ENCODE assay signal across 8 cellular contexts in the genomic region with DNA sequence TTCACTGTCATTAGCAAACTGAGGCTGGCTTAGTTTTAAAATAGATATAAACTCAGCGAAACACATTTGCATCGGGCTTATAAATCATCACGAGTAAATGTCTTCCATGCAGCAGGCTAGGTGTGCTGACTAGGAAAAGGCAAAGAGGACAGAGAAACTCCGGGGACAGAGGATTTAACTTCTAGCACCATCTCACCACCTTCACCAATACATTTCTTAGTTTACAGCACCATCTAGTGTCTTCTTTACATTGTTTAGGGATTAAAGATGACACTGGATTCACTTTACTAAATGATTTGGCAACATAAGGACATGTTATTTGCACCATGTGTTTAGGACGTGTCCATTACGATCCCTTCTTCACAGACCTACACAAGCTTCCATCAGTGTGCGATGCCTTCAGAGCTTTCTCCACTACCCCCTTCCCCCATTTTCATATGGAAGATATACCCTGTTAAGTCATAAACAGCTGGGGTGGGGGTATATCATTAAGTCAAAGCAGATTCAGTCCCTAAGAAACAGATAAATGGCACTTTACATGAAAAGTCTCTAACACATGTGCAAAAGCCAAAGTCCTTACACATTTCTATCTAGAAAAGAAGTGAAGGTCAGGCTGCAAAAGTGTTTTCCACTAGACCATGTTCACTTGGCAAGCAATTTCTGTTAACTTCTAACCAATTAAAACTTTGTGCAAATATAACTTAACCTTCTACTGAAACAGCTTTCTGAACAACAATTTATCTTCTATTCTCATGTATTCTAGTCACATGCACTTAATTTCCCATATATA.
DNase-seq lines count a peak whose midpoint lies in the region; ATAC-seq and TF ChIP-seq lines count a peak whose summit lies in the region.

No MANE protein-coding gene starts in this region.

- WGBS in IMR-90 (ENCODE audit: extremely low coverage in 2 of 2, insufficient read length in 1 of 2), 2 experiments: no CpG with 5 or more reads among the region's 7 CpGs

- no peaks in the 10 kb centered on the region for H3K9me3 Mint-ChIP-seq in CD4-positive, alpha-beta T cell

- no peaks in the 10 kb centered on the region for H3K4me1 Mint-ChIP-seq in CD4-positive, alpha-beta T cell (ENCODE audit: low read depth)

- no peak overlapping the region for H3K4me2 ChIP-seq in IMR-90 (ENCODE audit: low read depth, low read length)

- H3K9ac ChIP-seq in IMR-90 (ENCODE audit: low read depth, low read length): no peak overlapping the region

- no peaks in the 10 kb centered on the region for H3K27me3 ChIP-seq in CD4-positive, alpha-beta T cell (ENCODE audit: control insufficient read depth, insufficient read depth, low read length)
- no peaks in the 10 kb centered on the region for H3K27me3 ChIP-seq in IMR-90 (ENCODE audit: control insufficient read depth, insufficient read depth, low read length)

- peak; percentile 59 for TF ChIP-seq RAD21 in IMR-90 (IDR thresholded peaks at IDR 0.05; ENCODE audit: low read length)

- peaks cover under 1% of the 10 kb centered on the region for H3K36me3 ChIP-seq in IMR-90 (ENCODE audit: control insufficient read depth, insufficient read depth, low read length)

- no peak overlapping the region for H3K27ac Mint-ChIP-seq in CD4-positive, alpha-beta T cell

- no peak overlapping the region for H2BK20ac ChIP-seq in IMR-90 (ENCODE audit: low read depth, low read length)

- H3K9me1 ChIP-seq in IMR-90 (ENCODE audit: insufficient read depth, low read length): peaks cover 4% of the 10 kb centered on the region; the same call in 1 of the 2 replicates

- H2BK5ac ChIP-seq in IMR-90 (ENCODE audit: low read depth, low read length, poor library complexity, severe bottlenecking): no peak overlapping the region

- no peak overlapping the region for H2AK5ac ChIP-seq in IMR-90 (ENCODE audit: low read depth, low read length)

- no peak overlapping the region for H4K5ac ChIP-seq in IMR-90 (ENCODE audit: low read depth, low read length)

- no peak overlapping the region for H3K56ac ChIP-seq in IMR-90 (ENCODE audit: extremely low read depth, insufficient read depth, low read length)

- no peak overlapping the region for H3K23ac ChIP-seq in IMR-90 (ENCODE audit: low read depth, low read length)

- no peak overlapping the region for H3K4ac ChIP-seq in IMR-90 (ENCODE audit: low read depth, low read length)

- dilution Hi-C loops in IMR-90 (cut with HindIII; ENCODE audit: low sequenced_read_pairs, unreplicated experiment): no loop called here

- CTCF ChIA-PET in CD4-positive, alpha-beta T cell (lab: Charles Lee): interaction anchor here (1.4 to 1.7 kb wide), 2 partner anchors 475 to 587 kb away, joined by 3 read pairs; no protein-coding TSS in a partner anchor
- CTCF ChIA-PET in IMR-90 (lab: Yijun Ruan, JAX): interaction anchor here (1.5 kb wide), 1 partner anchor 211 kb away, joined by 4 read pairs; no protein-coding TSS in a partner anchor

- no peaks in the 10 kb centered on the region for H3K27me3 Mint-ChIP-seq in CD4-positive, alpha-beta T cell

- intact Hi-C loops in CD4-positive, alpha-beta T cell (cut with DNase I, micrococcal nuclease): loop anchor here (1.0 to 5.0 kb wide), 10 partner anchors 17 to 587 kb away; a partner anchor contains a TSS
- intact Hi-C loops in IMR-90 (cut with micrococcal nuclease): loop anchor here (1.0 to 5.0 kb wide), 2 partner anchors 211 to 463 kb away; no protein-coding TSS in a partner anchor

- H3K4me1 ChIP-seq in IMR-90 (ENCODE audit: control insufficient read depth, insufficient read depth, low read length): peaks cover 3% of the 10 kb centered on the region; the same call in 1 of the 2 replicates

- in situ Hi-C loops in IMR-90 (cut with MboI; ENCODE audit: low sequenced_read_pairs): loop anchor here (25.0 kb wide), 1 partner anchor 217 kb away; a partner anchor contains a TSS

- H3K14ac ChIP-seq in IMR-90 (replicated peaks; ENCODE audit: low read depth, low read length): no peak overlapping the region

- H3K36me3 Mint-ChIP-seq in CD4-positive, alpha-beta T cell (ENCODE audit: low read depth): no peaks in the 10 kb centered on the region

- no peak overlapping the region for H4K91ac ChIP-seq in IMR-90 (ENCODE audit: insufficient read depth, low read depth, low read length)

- no peak for DNase-seq in CD4-positive, alpha-beta T cell
- peak; percentile 43 for DNase-seq in IMR-90
- DNase-seq in NOMO-1 treated with dmso at 0.1 percent for 144 hours (lab: John Stamatoyannopoulos, UW; ENCODE audit: unreplicated experiment): peak; percentile 63
- DNase-seq in dermis microvascular lymphatic vessel endothelial cell (ENCODE audit: low read depth in 2 of 2): peak; percentile 45 to 55
- DNase-seq in myocyte (ENCODE audit: low read depth): peak; percentile 66
- no peak for DNase-seq in activated T-cell treated with anti-CD3 and anti-CD28 coated beads, Interleukin-2, amount 50 U/mL, for 48 hours
- DNase-seq in effector CD4-positive, alpha-beta T cell: no peak

- H3K18ac ChIP-seq in IMR-90 (ENCODE audit: low read depth, low read length): no peak overlapping the region

- peak; percentile 69 for ATAC-seq in CD4-positive, alpha-beta T cell (ENCODE audit: poor library complexity)
- peak; percentile 67 for ATAC-seq in GM19463 (IDR thresholded peaks at IDR 0.05; ENCODE audit: unreplicated experiment)
- ATAC-seq in IMR-90 (ENCODE audit: low read depth): peak; percentile 58

- no peak overlapping the region for H3K4me3 Mint-ChIP-seq in CD4-positive, alpha-beta T cell

- H3K9me3 ChIP-seq in CD4-positive, alpha-beta T cell (ENCODE audit: control insufficient read depth, low read length): no peaks in the 10 kb centered on the region
- H3K9me3 ChIP-seq in IMR-90 (ENCODE audit: control insufficient read depth, insufficient read depth, low read length): no peaks in the 10 kb centered on the region

- POLR2A ChIA-PET in CD4-positive, alpha-beta T cell (lab: Charles Lee): no interaction called here
- POLR2A ChIA-PET in IMR-90 (lab: Charles Lee; ENCODE audit: unreplicated experiment): no interaction called here

- H3K4me3 ChIP-seq in IMR-90 (ENCODE audit: insufficient read depth, low read depth, low read length): no peak overlapping the region

- no peak overlapping the region for H2BK15ac ChIP-seq in IMR-90 (ENCODE audit: low read depth, low read length)

- no TSS peak for BruUV-seq in IMR-90 (replicated peaks; lab: Mats Ljungman, UMichigan)

- H3K27ac ChIP-seq in CD4-positive, alpha-beta T cell (ENCODE audit: low read depth, low read length): no peak overlapping the region
- no peak overlapping the region for H3K27ac ChIP-seq in IMR-90 (ENCODE audit: insufficient read depth, low read length)

- H2BK120ac ChIP-seq in IMR-90 (ENCODE audit: low read depth, low read length): no peak overlapping the region

- H3K79me1 ChIP-seq in IMR-90 (ENCODE audit: low read depth in 1 of 2, low read length in 2 of 2): peaks cover 5 to 10% of the 10 kb centered on the region in 2 experiments; a peak in 3 of 4 replicates

- TF ChIP-seq POLR2A in IMR-90 (IDR thresholded peaks at IDR 0.05; ENCODE audit: low read depth, low read length): no peak

- H2AK9ac ChIP-seq in IMR-90 (replicated peaks; ENCODE audit: low read depth, low read length, poor library complexity): no peak overlapping the region

- no peak overlapping the region for H4K8ac ChIP-seq in IMR-90 (ENCODE audit: low read depth in 2 of 2, low read length in 2 of 2)

- peak; percentile 79 for TF ChIP-seq CTCF in CD4-positive, alpha-beta T cell (IDR thresholded peaks at IDR 0.05)
- TF ChIP-seq CTCF in IMR-90 (conservative IDR thresholded peaks at IDR 0.05; ENCODE audit: low read depth, low read length): peak; percentile 45

- peaks cover 14% of the 10 kb centered on the region; the same call in 1 of the 2 replicates for H4K20me1 ChIP-seq in IMR-90 (ENCODE audit: insufficient read depth, low read length)

- no peak overlapping the region for H2AFZ ChIP-seq in IMR-90 (replicated peaks; ENCODE audit: low read length, poor library complexity)

TF ChIP-seq in IMR-90, 13 proteins besides CTCF, POLR2A, EP300 and RAD21:
- TF ChIP-seq SMC3 (IDR thresholded peaks at IDR 0.05; ENCODE audit: low read depth, low read length): peak; percentile 50; the same call in 1 of the 2 replicates
- TF ChIP-seq, protein P1, sequence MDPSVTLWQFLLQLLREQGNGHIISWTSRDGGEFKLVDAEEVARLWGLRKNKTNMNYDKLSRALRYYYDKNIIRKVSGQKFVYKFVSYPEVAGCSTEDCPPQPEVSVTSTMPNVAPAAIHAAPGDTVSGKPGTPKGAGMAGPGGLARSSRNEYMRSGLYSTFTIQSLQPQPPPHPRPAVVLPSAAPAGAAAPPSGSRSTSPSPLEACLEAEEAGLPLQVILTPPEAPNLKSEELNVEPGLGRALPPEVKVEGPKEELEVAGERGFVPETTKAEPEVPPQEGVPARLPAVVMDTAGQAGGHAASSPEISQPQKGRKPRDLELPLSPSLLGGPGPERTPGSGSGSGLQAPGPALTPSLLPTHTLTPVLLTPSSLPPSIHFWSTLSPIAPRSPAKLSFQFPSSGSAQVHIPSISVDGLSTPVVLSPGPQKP (IDR thresholded peaks at IDR 0.05; ENCODE audit: borderline replicate concordance, low read depth, low read length): no peak

Comparison
In these comparisons a context has a peak if more than half of its experiments do, and no peak if none do; other contexts are left out.
1. DNase-seq: peak in IMR-90 (single experiment), NOMO-1 treated with dmso at 0.1 percent for 144 hours (single experiment), dermis microvascular lymphatic vessel endothelial cell (2 of 2) and myocyte (single experiment); none in CD4-positive, alpha-beta T cell (0 of 10), activated T-cell treated with anti-CD3 and anti-CD28 coated beads, Interleukin-2, amount 50 U/mL, for 48 hours (0 of 2) and effector CD4-positive, alpha-beta T cell (single experiment).
2. Peak in every context shown above with its lines, with median percentiles within 50 percentile points of each other: ATAC-seq.